8 cellular contexts compared by ENCODE assay signal in the genomic region with DNA sequence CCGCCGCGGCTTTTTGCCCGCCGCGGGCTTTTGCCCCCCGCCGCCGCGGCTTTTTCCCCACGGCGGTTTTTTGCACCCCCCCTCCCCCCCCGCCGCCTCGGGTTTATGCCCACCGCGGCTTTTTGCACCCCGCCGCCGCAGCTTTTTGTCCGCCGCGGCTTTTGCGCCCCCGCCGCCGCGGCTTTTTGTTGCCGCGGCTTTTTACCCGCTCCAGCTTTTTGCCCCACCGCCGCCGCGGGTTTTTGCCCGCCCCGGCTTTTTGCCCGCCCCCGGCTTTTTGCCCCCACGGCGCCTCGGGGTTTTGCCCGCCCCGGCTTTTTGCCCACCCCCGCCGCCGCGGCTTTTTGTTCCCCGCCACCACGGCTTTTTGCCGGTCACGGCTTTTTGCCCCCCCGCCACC.
DNase-seq lines count a peak whose midpoint lies in the region; ATAC-seq and TF ChIP-seq lines count a peak whose summit lies in the region.
"Not testable (repeated sequence)": the region's sequence is repeated elsewhere in the genome, so short reads cannot be mapped to it uniquely, and the experiment has no call there.

No MANE protein-coding gene starts in this region.

- H3K36me3 ChIP-seq in ACC112 (ENCODE audit: insufficient read depth, low read length); esophagus squamous epithelium; thymus (ENCODE audit: control insufficient read depth, insufficient read depth): not testable (repeated sequence)

- WGBS in esophagus squamous epithelium, 2 donors: no CpG with 5 or more reads among the region's 53 CpGs
- 1% methylated on average over 49 of the region's 53 CpGs for WGBS in thymus

- H3K36me3 Mint-ChIP-seq in activated CD8-positive, alpha-beta memory T cell treated with anti-CD3 and anti-CD28 coated beads, Interleukin-2, amount 10 ng/mL, durations not matched to agents 7 days and 5 days; immature natural killer cell: not testable (repeated sequence)

- in situ Hi-C loops in astrocyte of the cerebellum (cut with HindIII; ENCODE audit: low sequenced_read_pairs): not testable (repeated sequence)

- H3K27me3 ChIP-seq in ACC112 (ENCODE audit: insufficient read depth, low read length); HL-60 (ENCODE audit: insufficient read depth, poor library complexity, severe bottlenecking); thymus (ENCODE audit: control insufficient read depth, insufficient read depth): not testable (repeated sequence)
- H3K27me3 ChIP-seq in esophagus squamous epithelium: peaks cover 0 to 14% (median 0%) of the 10 kb centered on the region in 4 donors

- intact Hi-C loops in esophagus squamous epithelium (cut with DNase I); posterior vena cava (cut with DNase I): not testable (repeated sequence)

- TF ChIP-seq CTCF in HL-60 (IDR thresholded peaks at IDR 0.05; ENCODE audit: insufficient read depth, low read length); astrocyte of the cerebellum (IDR thresholded peaks at IDR 0.05; ENCODE audit: low read depth, low read length, missing control alignments); esophagus squamous epithelium (IDR thresholded peaks at IDR 0.05): not testable (repeated sequence)

- H2AFZ ChIP-seq in ACC112 (ENCODE audit: low read length, unreplicated experiment): not testable (repeated sequence)

- DNase-seq in HL-60 (ENCODE audit: low read depth in 1 of 2, low spot score in 1 of 2); astrocyte of the cerebellum (ENCODE audit: low read depth); esophagus squamous epithelium (lab: John Stamatoyannopoulos, UW): not testable (repeated sequence)
- DNase-seq in activated CD8-positive, alpha-beta memory T cell treated with anti-CD3 and anti-CD28 coated beads, Interleukin-2, amount 10 ng/mL, durations not matched to agents 7 days and 5 days: peak; percentile 34
- DNase-seq in immature natural killer cell (peak in 2 of 3 donors; percentile 28 to 56), posterior vena cava (ENCODE audit: low spot score) (peak; percentile 76)

- not testable (repeated sequence) for ATAC-seq in activated CD8-positive, alpha-beta memory T cell treated with anti-CD3 and anti-CD28 coated beads, Interleukin-2, amount 10 ng/mL, durations not matched to agents 7 days and 5 days

- not testable (repeated sequence) for TF ChIP-seq POLR2A in esophagus squamous epithelium (IDR thresholded peaks at IDR 0.05)

- H3K9me3 Mint-ChIP-seq in activated CD8-positive, alpha-beta memory T cell treated with anti-CD3 and anti-CD28 coated beads, Interleukin-2, amount 10 ng/mL, durations not matched to agents 7 days and 5 days (ENCODE audit: low read depth); immature natural killer cell: not testable (repeated sequence)

- CTCF ChIA-PET in activated CD8-positive, alpha-beta memory T cell treated with anti-CD3 and anti-CD28 coated beads, Interleukin-2, amount 10 ng/mL, durations not matched to agents 7 days and 5 days (lab: Charles Lee): not testable (repeated sequence)

- not testable (repeated sequence) for H3K9me3 ChIP-seq in esophagus squamous epithelium; thymus (ENCODE audit: control insufficient read depth)

- not testable (repeated sequence) for H3K27ac Mint-ChIP-seq in activated CD8-positive, alpha-beta memory T cell treated with anti-CD3 and anti-CD28 coated beads, Interleukin-2, amount 10 ng/mL, durations not matched to agents 7 days and 5 days; immature natural killer cell

- H3K4me3 Mint-ChIP-seq in activated CD8-positive, alpha-beta memory T cell treated with anti-CD3 and anti-CD28 coated beads, Interleukin-2, amount 10 ng/mL, durations not matched to agents 7 days and 5 days; immature natural killer cell: not testable (repeated sequence)

- H3K4me3 ChIP-seq in ACC112 (ENCODE audit: low read depth, low read length): peak overlapping the region; percentile 75
- peak overlapping the region; percentile 47 for H3K4me3 ChIP-seq in HL-60 (replicated peaks; ENCODE audit: insufficient read depth, low read length)
- peak overlapping the region; percentile 41 for H3K4me3 ChIP-seq in astrocyte of the cerebellum (ENCODE audit: low read depth, low read length)
- H3K4me3 ChIP-seq in esophagus squamous epithelium: peak overlapping the region in 3 of 4 donors; percentile 56 to 64 (median 58)
- H3K4me3 ChIP-seq in thymus (ENCODE audit: low read length): peak overlapping the region; percentile 36

- not testable (repeated sequence) for H3K4me1 ChIP-seq in ACC112 (ENCODE audit: control insufficient read depth, insufficient read depth, low read length, unreplicated experiment); thymus (ENCODE audit: control insufficient read depth, insufficient read depth, low read length)
- H3K4me1 ChIP-seq in esophagus squamous epithelium: peaks cover 0 to 12% (median 0%) of the 10 kb centered on the region in 3 donors

- not testable (repeated sequence) for H3K79me2 ChIP-seq in ACC112 (ENCODE audit: control insufficient read depth, insufficient read depth, low read length, unreplicated experiment)

- H3K27ac ChIP-seq in ACC112 (ENCODE audit: low read depth, low read length); HL-60 (replicated peaks); esophagus squamous epithelium; thymus (ENCODE audit: low read depth): not testable (repeated sequence)

- not testable (repeated sequence) for H3K4me1 Mint-ChIP-seq in activated CD8-positive, alpha-beta memory T cell treated with anti-CD3 and anti-CD28 coated beads, Interleukin-2, amount 10 ng/mL, durations not matched to agents 7 days and 5 days; immature natural killer cell

- H3K27me3 Mint-ChIP-seq in activated CD8-positive, alpha-beta memory T cell treated with anti-CD3 and anti-CD28 coated beads, Interleukin-2, amount 10 ng/mL, durations not matched to agents 7 days and 5 days; immature natural killer cell (ENCODE audit: low read depth in 3 of 3): not testable (repeated sequence)
